ENCODE assay signal across 9 cellular contexts in the genomic region with DNA sequence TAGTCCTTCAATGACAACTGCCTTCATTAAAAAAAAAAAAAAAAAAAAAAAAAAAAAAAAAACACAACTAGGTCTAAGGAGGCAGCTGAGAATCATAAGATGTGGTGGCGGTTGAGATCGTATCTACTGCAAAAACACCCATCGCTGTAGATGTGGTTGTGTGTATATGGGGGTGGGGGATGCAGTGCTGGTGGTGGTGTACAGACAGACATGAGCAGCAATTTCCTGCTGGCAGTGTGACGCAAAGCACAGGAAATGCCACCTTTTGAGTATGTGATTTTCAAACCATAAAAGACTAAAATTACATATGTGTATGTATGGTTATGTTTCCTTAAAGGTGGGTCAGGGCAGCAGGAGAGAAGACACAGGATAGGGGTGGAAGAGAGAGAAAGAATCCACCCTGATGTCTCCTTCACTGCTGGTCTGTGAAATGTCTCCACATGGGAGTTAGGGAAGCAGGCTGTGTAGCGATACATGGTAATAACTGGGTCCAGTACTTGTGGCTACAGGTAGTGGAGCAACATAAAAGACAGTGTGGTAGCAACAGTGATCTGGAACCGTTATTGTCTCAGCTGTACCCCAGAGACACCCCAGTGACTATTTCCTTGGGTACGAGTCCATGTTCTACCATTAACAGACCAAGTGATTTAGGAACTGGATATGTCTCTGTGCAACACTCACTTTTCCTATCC. TPM values are rescaled to one million over a fixed set of nuclear protein-coding genes. Genes with fewer than 3 reads are reported as not detected.
DNase-seq lines count a peak whose midpoint lies in the region; ATAC-seq and TF ChIP-seq lines count a peak whose summit lies in the region.
"Had no signal": no experiment of that assay in that cellular context is flagged by ENCODE, and none has a peak within 500 bp of the region (broad histone marks: within the 10 kb centered on the region; RNA-seq: fewer than 3 reads in every experiment).

No MANE protein-coding gene starts in this region.

- DNase-seq in OCI-LY7 (ENCODE audit: low spot score) = no peak
- DNase-seq in activated T-cell treated with anti-CD3 and anti-CD28 coated beads for 4 hours = peak; percentile 82
- DNase-seq in lower lobe of right lung = no peak
- peak; percentile 84 to 94 for DNase-seq in stimulated activated CD8-positive, alpha-beta memory T cell treated with anti-CD3 and anti-CD28 coated beads, Interleukin-7, amount 100 ng/mL, for 4 hours (ENCODE audit: low read depth in 2 of 2)
- DNase-seq in NCI-H187 (lab: John Stamatoyannopoulos, UW) = no peak
- DNase-seq in GM03348 (ENCODE audit: low spot score) = no peak
- DNase-seq in AG20443 (ENCODE audit: low spot score) = no peak

- ATAC-seq in lower lobe of right lung = peak; percentile 65 to 80
- no peak for ATAC-seq in GM19328 (IDR thresholded peaks at IDR 0.05; ENCODE audit: unreplicated experiment)

- TF ChIP-seq CTCF in OCI-LY7 (conservative IDR thresholded peaks at IDR 0.05; ENCODE audit: low read length) (no peak), lower lobe of right lung (IDR thresholded peaks at IDR 0.05) (no peak)

- 0 out of 2 replicates have a peak overlapping the region, but pooled peaks have one; percentile 13 for H3K4me2 ChIP-seq in OCI-LY7 (ENCODE audit: low read length)

- no peak overlapping the region for H2AFZ ChIP-seq in OCI-LY7 (ENCODE audit: low read length)

- POLR2A ChIA-PET in OCI-LY7 (lab: Charles Lee) = interaction anchor here (0.9 to 1.0 kb wide), 2 partner anchors 9 to 12 kb away, joined by 4 read pairs; no protein-coding TSS in a partner anchor

- H3K9me2 ChIP-seq in OCI-LY7 (ENCODE audit: insufficient read depth, low read length) = no peaks in the 10 kb centered on the region

- H3K4me3 ChIP-seq in OCI-LY7 (ENCODE audit: low read depth, low read length, poor library complexity, severe bottlenecking) = no peak overlapping the region
- H3K4me3 ChIP-seq in lower lobe of right lung = no peak overlapping the region
- H3K4me3 ChIP-seq: upper lobe of left lung had no signal

- no peaks in the 10 kb centered on the region for H3K79me2 ChIP-seq in OCI-LY7 (ENCODE audit: insufficient read depth, low read depth, low read length)

- no peaks in the 10 kb centered on the region for H4K20me1 ChIP-seq in OCI-LY7 (ENCODE audit: insufficient read depth, low read length)

- BruUV-seq in OCI-LY7 (replicated peaks; lab: Mats Ljungman, UMichigan) = no TSS peak

- CTCF ChIA-PET in OCI-LY7 (lab: Charles Lee; ENCODE audit: unreplicated experiment) = no interaction called here

- H3K9me3 ChIP-seq in OCI-LY7 (ENCODE audit: low read length) (no peaks in the 10 kb centered on the region), lower lobe of right lung (no peaks in the 10 kb centered on the region)
- H3K9me3 ChIP-seq: upper lobe of left lung had no signal

- H3K36me3 ChIP-seq in OCI-LY7 (ENCODE audit: insufficient read depth, low read length) (no peaks in the 10 kb centered on the region), lower lobe of right lung (no peaks in the 10 kb centered on the region)
- H3K36me3 ChIP-seq: upper lobe of left lung had no signal

- intact Hi-C loops in OCI-LY7 (cut with micrococcal nuclease; ENCODE audit: unreplicated experiment) (no loop called here), lower lobe of right lung (cut with DNase I) (no loop called here)

- H3K4me1 ChIP-seq in OCI-LY7 (ENCODE audit: insufficient read depth, low read length, poor library complexity, severe bottlenecking) (peaks cover 5% of the 10 kb centered on the region), lower lobe of right lung (peaks cover 35% of the 10 kb centered on the region)

- H3K27ac ChIP-seq in OCI-LY7 (ENCODE audit: low read depth, low read length, poor library complexity, severe bottlenecking) (no peak overlapping the region), lower lobe of right lung (peak overlapping the region; percentile 9)

- H3K27me3 ChIP-seq in lower lobe of right lung (ENCODE audit: low read depth) = no peaks in the 10 kb centered on the region
- H3K27me3 ChIP-seq: upper lobe of left lung had no signal

RNA-seq across cellular contexts. Expression of a gene that starts 57.9 kb away (rescaled TPM):
- 1.6 and 2.6 TPM in 2 replicates for total RNA-seq in OCI-LY7 (2014; rRNA removed; shearing (Covaris generic))
- total RNA-seq in OCI-LY7 (2022) (5.1 and 7.3 TPM in 2 replicates), lower lobe of right lung (23.6 TPM)

Comparison
In these comparisons a context has a peak if more than half of its experiments do, and no peak if none do; other contexts are left out.
1. DNase-seq: peak in activated T-cell treated with anti-CD3 and anti-CD28 coated beads for 4 hours (single experiment) and stimulated activated CD8-positive, alpha-beta memory T cell treated with anti-CD3 and anti-CD28 coated beads, Interleukin-7, amount 100 ng/mL, for 4 hours (2 of 2); none in OCI-LY7 (single experiment), lower lobe of right lung (single experiment), NCI-H187 (0 of 2), GM03348 (single experiment) and AG20443 (single experiment).